In the genomic region with DNA sequence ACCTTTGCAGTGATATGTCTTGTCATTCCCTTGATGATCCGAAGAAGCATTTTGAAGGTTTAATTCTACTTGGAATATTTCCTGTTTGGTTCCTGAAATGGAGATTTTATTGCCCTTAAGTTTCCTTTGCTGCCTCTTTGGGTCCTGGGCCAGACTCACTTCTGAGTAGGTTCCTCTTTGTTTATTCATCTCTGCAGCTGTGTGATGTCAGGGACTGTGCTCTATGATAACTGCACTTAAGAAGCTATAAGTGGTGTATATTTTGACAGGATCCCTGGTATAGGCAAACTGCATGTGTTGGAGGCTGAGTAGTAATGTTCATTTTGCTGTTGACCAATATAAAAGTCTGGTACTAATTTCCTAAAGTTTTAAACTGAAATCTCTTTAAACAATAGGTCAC, we compare ENCODE assay signal across 10 cellular contexts. TPM values are rescaled to one million over a fixed set of nuclear protein-coding genes. Genes with fewer than 3 reads are reported as not detected.
DNase-seq lines count a peak whose midpoint lies in the region; ATAC-seq and TF ChIP-seq lines count a peak whose summit lies in the region.
"Had no signal": no experiment of that assay in that cellular context is flagged by ENCODE, and none has a peak within 500 bp of the region (broad histone marks: within the 10 kb centered on the region; RNA-seq: fewer than 3 reads in every experiment).

A gene with protein sequence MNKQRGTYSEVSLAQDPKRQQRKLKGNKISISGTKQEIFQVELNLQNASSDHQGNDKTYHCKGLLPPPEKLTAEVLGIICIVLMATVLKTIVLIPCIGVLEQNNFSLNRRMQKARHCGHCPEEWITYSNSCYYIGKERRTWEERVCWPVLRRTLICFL (minus strand): TSS at position 371 of the 400 bp plus-strand sequence. CDS start 182 bp downstream, at position 189.

- peaks cover 0 to 10% of the 10 kb centered on the region in 2 donors for H3K4me1 ChIP-seq in naive thymus-derived CD4-positive, alpha-beta T cell (ENCODE audit: control insufficient read depth in 2 of 2, insufficient read depth in 2 of 2, low read length in 2 of 2)
- no peaks in the 10 kb centered on the region for H3K4me1 ChIP-seq in trophoblast cell (ENCODE audit: control insufficient read depth in 1 of 2, insufficient read depth in 2 of 2, low read length in 2 of 2)

- no peak within 1 kb of the TSS for H4K8ac ChIP-seq in trophoblast cell (ENCODE audit: low read depth, low read length)

- no peak within 1 kb of the TSS for H2AFZ ChIP-seq in trophoblast cell (ENCODE audit: insufficient read depth, low read length, poor library complexity)

- no peak within 1 kb of the TSS for H3K18ac ChIP-seq in trophoblast cell (ENCODE audit: low read length)

- peaks cover 3% of the 10 kb centered on the region for H3K79me1 ChIP-seq in trophoblast cell (ENCODE audit: low read length)

- no peak within 1 kb of the TSS for H3K27ac ChIP-seq in naive thymus-derived CD4-positive, alpha-beta T cell (ENCODE audit: low read depth, low read length)
- H3K27ac ChIP-seq in trophoblast cell (ENCODE audit: low read depth, low read length): no peak within 1 kb of the TSS
- H3K27ac ChIP-seq: epithelial cell of prostate had no signal

- H3K4me3 Mint-ChIP-seq in activated CD8-positive, alpha-beta T cell treated with anti-CD3 and anti-CD28 coated beads, Interleukin-2, amount 10 ng/mL, durations not matched to agents 7 days and 5 days: peak within 1 kb of the TSS; percentile 77
- H3K4me3 Mint-ChIP-seq in naive thymus-derived CD4-positive, alpha-beta T cell: peak within 1 kb of the TSS in 1 of 10 donors; percentile 49
- H3K4me3 Mint-ChIP-seq: stimulated activated memory B cell treated with anti-CD40 and anti-IgM and Interleukin-4, amounts not matched to agents 10 μg/mL and 1 μg/mL and 100 μg/mL, for 72 hours had no signal

- H3K9me3 Mint-ChIP-seq in activated CD8-positive, alpha-beta T cell treated with anti-CD3 and anti-CD28 coated beads, Interleukin-2, amount 10 ng/mL, durations not matched to agents 7 days and 5 days (ENCODE audit: insufficient read depth): no peaks in the 10 kb centered on the region
- H3K9me3 Mint-ChIP-seq in naive thymus-derived CD4-positive, alpha-beta T cell: peaks cover 0 to 2% (median 0%) of the 10 kb centered on the region in 11 donors
- H3K9me3 Mint-ChIP-seq: stimulated activated memory B cell treated with anti-CD40 and anti-IgM and Interleukin-4, amounts not matched to agents 10 μg/mL and 1 μg/mL and 100 μg/mL, for 72 hours had no signal

- no peaks in the 10 kb centered on the region for H3K79me2 ChIP-seq in trophoblast cell (ENCODE audit: control insufficient read depth, insufficient read depth, low read length, poor library complexity)

- H3K27me3 ChIP-seq in naive thymus-derived CD4-positive, alpha-beta T cell (ENCODE audit: control insufficient read depth in 2 of 2, insufficient read depth in 2 of 2, low read length in 2 of 2): no peaks in the 10 kb centered on the region
- no peaks in the 10 kb centered on the region for H3K27me3 ChIP-seq in trophoblast cell (ENCODE audit: insufficient read depth, low read length)

- H3K27ac Mint-ChIP-seq in activated CD8-positive, alpha-beta T cell treated with anti-CD3 and anti-CD28 coated beads, Interleukin-2, amount 10 ng/mL, durations not matched to agents 7 days and 5 days: peak within 1 kb of the TSS; percentile 86
- H3K27ac Mint-ChIP-seq in naive thymus-derived CD4-positive, alpha-beta T cell: no peak within 1 kb of the TSS
- H3K27ac Mint-ChIP-seq: stimulated activated memory B cell treated with anti-CD40 and anti-IgM and Interleukin-4, amounts not matched to agents 10 μg/mL and 1 μg/mL and 100 μg/mL, for 72 hours had no signal

- H3K23ac ChIP-seq in trophoblast cell (ENCODE audit: low read length): no peak within 1 kb of the TSS

- no peaks in the 10 kb centered on the region for H3K36me3 ChIP-seq in naive thymus-derived CD4-positive, alpha-beta T cell (ENCODE audit: control insufficient read depth in 2 of 3, insufficient read depth in 3 of 3, low read length in 3 of 3)
- peaks cover 0 to 3% of the 10 kb centered on the region in 2 experiments for H3K36me3 ChIP-seq in trophoblast cell (ENCODE audit: control insufficient read depth in 1 of 2, insufficient read depth in 2 of 2, low read length in 2 of 2)

- no peak within 1 kb of the TSS for H2BK12ac ChIP-seq in trophoblast cell (ENCODE audit: low read length)

- ATAC-seq in activated CD8-positive, alpha-beta T cell treated with anti-CD3 and anti-CD28 coated beads, Interleukin-2, amount 10 ng/mL, durations not matched to agents 7 days and 5 days: peak; percentile 63
- peak; percentile 57 for ATAC-seq in naive thymus-derived CD4-positive, alpha-beta T cell
- ATAC-seq: stimulated activated memory B cell treated with anti-CD40 and anti-IgM and Interleukin-4, amounts not matched to agents 10 μg/mL and 1 μg/mL and 100 μg/mL, for 72 hours had no signal

- H3K9ac ChIP-seq in trophoblast cell (ENCODE audit: low read length): no peak within 1 kb of the TSS

- no peak within 1 kb of the TSS for H2AK5ac ChIP-seq in trophoblast cell (ENCODE audit: low read length)

- no peak within 1 kb of the TSS for H3K4ac ChIP-seq in trophoblast cell (ENCODE audit: low read depth, low read length)

- H3K36me3 Mint-ChIP-seq in activated CD8-positive, alpha-beta T cell treated with anti-CD3 and anti-CD28 coated beads, Interleukin-2, amount 10 ng/mL, durations not matched to agents 7 days and 5 days (ENCODE audit: low read depth): peaks cover 32% of the 10 kb centered on the region
- H3K36me3 Mint-ChIP-seq in naive thymus-derived CD4-positive, alpha-beta T cell: no peaks in the 10 kb centered on the region
- H3K36me3 Mint-ChIP-seq: stimulated activated memory B cell treated with anti-CD40 and anti-IgM and Interleukin-4, amounts not matched to agents 10 μg/mL and 1 μg/mL and 100 μg/mL, for 72 hours had no signal

- H4K91ac ChIP-seq in trophoblast cell (ENCODE audit: low read depth, low read length): no peak within 1 kb of the TSS

- no peaks in the 10 kb centered on the region for H3K9me3 ChIP-seq in naive thymus-derived CD4-positive, alpha-beta T cell (ENCODE audit: control insufficient read depth in 2 of 3, low read length in 3 of 3)
- H3K9me3 ChIP-seq in trophoblast cell (ENCODE audit: insufficient read depth, low read depth, low read length): no peaks in the 10 kb centered on the region

- intact Hi-C loops in naive thymus-derived CD4-positive, alpha-beta T cell (cut with micrococcal nuclease): no loop called here

- peak; percentile 33 for DNase-seq in GF-D8 (lab: John Stamatoyannopoulos, UW)
- peak; percentile 57 for DNase-seq in NCI-H146 (lab: John Stamatoyannopoulos, UW)
- DNase-seq in activated CD8-positive, alpha-beta T cell treated with anti-CD3 and anti-CD28 coated beads, Interleukin-2, amount 10 ng/mL, durations not matched to agents 7 days and 5 days: peak; percentile 49
- DNase-seq in naive thymus-derived CD4-positive, alpha-beta T cell: no peak
- no peak for DNase-seq in activated CD4-positive, CD25-positive, alpha-beta regulatory T cell (lab: John Stamatoyannopoulos, UW)
- no peak for DNase-seq in T-helper 1 cell
- no peak for DNase-seq in HEK293T (ENCODE audit: extremely low spot score)
- DNase-seq in trophoblast cell: no peak

- H3K4me1 Mint-ChIP-seq in activated CD8-positive, alpha-beta T cell treated with anti-CD3 and anti-CD28 coated beads, Interleukin-2, amount 10 ng/mL, durations not matched to agents 7 days and 5 days (ENCODE audit: low read depth): peaks cover 27% of the 10 kb centered on the region
- H3K4me1 Mint-ChIP-seq in naive thymus-derived CD4-positive, alpha-beta T cell: no peaks in the 10 kb centered on the region

- H2BK120ac ChIP-seq in trophoblast cell (ENCODE audit: insufficient read depth, low read length, poor library complexity): no peak within 1 kb of the TSS

- CTCF ChIA-PET in activated CD8-positive, alpha-beta T cell treated with anti-CD3 and anti-CD28 coated beads, Interleukin-2, amount 10 ng/mL, durations not matched to agents 7 days and 5 days (lab: Charles Lee): no interaction called here
- CTCF ChIA-PET in naive thymus-derived CD4-positive, alpha-beta T cell (lab: Charles Lee): no interaction called here
- CTCF ChIA-PET in HEK293T (lab: Yijun Ruan, JAX): no interaction called here

- POLR2A ChIA-PET in activated CD8-positive, alpha-beta T cell treated with anti-CD3 and anti-CD28 coated beads, Interleukin-2, amount 10 ng/mL, durations not matched to agents 7 days and 5 days (lab: Charles Lee): interaction anchor here (1.1 to 1.5 kb wide), 3 partner anchors 15 to 145 kb away, joined by 4 to 11 read pairs (median 5); no protein-coding TSS in a partner anchor
- POLR2A ChIA-PET in naive thymus-derived CD4-positive, alpha-beta T cell (lab: Charles Lee): no interaction called here
- POLR2A ChIA-PET in HEK293T (lab: Yijun Ruan, JAX): no interaction called here

- no CpG with 5 or more reads among the region's 1 CpG for WGBS in trophoblast cell (ENCODE audit: extremely low coverage, insufficient coverage, insufficient read length)

- H3K4me3 ChIP-seq in naive thymus-derived CD4-positive, alpha-beta T cell (ENCODE audit: low read length): peak within 1 kb of the TSS; percentile 19
- no peak within 1 kb of the TSS for H3K4me3 ChIP-seq in trophoblast cell (ENCODE audit: low read depth, low read length)

- no peak within 1 kb of the TSS for H4K12ac ChIP-seq in trophoblast cell (ENCODE audit: low read depth, low read length)

- no peak within 1 kb of the TSS for H2BK5ac ChIP-seq in trophoblast cell (ENCODE audit: low read depth, low read length, poor library complexity)

- no peaks in the 10 kb centered on the region for H3K27me3 Mint-ChIP-seq in activated CD8-positive, alpha-beta T cell treated with anti-CD3 and anti-CD28 coated beads, Interleukin-2, amount 10 ng/mL, durations not matched to agents 7 days and 5 days (ENCODE audit: low read depth)
- H3K27me3 Mint-ChIP-seq in naive thymus-derived CD4-positive, alpha-beta T cell: peaks cover 0 to 27% (median 7%) of the 10 kb centered on the region in 5 donors
- H3K27me3 Mint-ChIP-seq: stimulated activated memory B cell treated with anti-CD40 and anti-IgM and Interleukin-4, amounts not matched to agents 10 μg/mL and 1 μg/mL and 100 μg/mL, for 72 hours had no signal

- no peak within 1 kb of the TSS for H3K14ac ChIP-seq in trophoblast cell (ENCODE audit: low read length)

- no peak within 1 kb of the TSS for H3K4me2 ChIP-seq in trophoblast cell (ENCODE audit: low read length)

TF ChIP-seq in HEK293T, 16 proteins besides CTCF, POLR2A, EP300 and RAD21 (continues in another document):
- TF ChIP-seq FOXA1 (IDR thresholded peaks at IDR 0.05) (no peak), NFRKB (IDR thresholded peaks at IDR 0.05) (no peak), SP1 (IDR thresholded peaks at IDR 0.05) (no peak), BHLHE40 (IDR thresholded peaks at IDR 0.05; ENCODE audit: borderline replicate concordance) (no peak), CTBP1 (IDR thresholded peaks at IDR 0.05; ENCODE audit: borderline replicate concordance) (no peak), L3MBTL2 (conservative IDR thresholded peaks at IDR 0.05) (no peak), TARDBP (IDR thresholded peaks at IDR 0.05) (no peak)

RNA-seq across cellular contexts. Expression of the gene that starts here (rescaled TPM):
- 1 to 10 TPM; 3.6 to 4.9 TPM for total RNA-seq in activated CD8-positive, alpha-beta T cell treated with anti-CD3 and anti-CD28 coated beads, Interleukin-2, amount 10 ng/mL, durations not matched to agents 7 days and 5 days
- 10 to 100 TPM in 1 of 5 experiments, under 1 TPM in 1, not detected in 3; 0.69 to 11.8 TPM for total RNA-seq in naive thymus-derived CD4-positive, alpha-beta T cell
- not detected for polyA plus RNA-seq in naive thymus-derived CD4-positive, alpha-beta T cell
- 0.11 and 0.29 TPM in 2 replicates for polyA plus RNA-seq in trophoblast cell (2013)

Comparison
In these comparisons a context has a peak if more than half of its experiments do, and no peak if none do; other contexts are left out.
1. DNase-seq: peak in GF-D8 (single experiment), NCI-H146 (single experiment) and activated CD8-positive, alpha-beta T cell treated with anti-CD3 and anti-CD28 coated beads, Interleukin-2, amount 10 ng/mL, durations not matched to agents 7 days and 5 days (single experiment); none in naive thymus-derived CD4-positive, alpha-beta T cell (0 of 9), activated CD4-positive, CD25-positive, alpha-beta regulatory T cell (0 of 4), T-helper 1 cell (0 of 5), HEK293T (single experiment) and trophoblast cell (0 of 2).